In the genomic region with DNA sequence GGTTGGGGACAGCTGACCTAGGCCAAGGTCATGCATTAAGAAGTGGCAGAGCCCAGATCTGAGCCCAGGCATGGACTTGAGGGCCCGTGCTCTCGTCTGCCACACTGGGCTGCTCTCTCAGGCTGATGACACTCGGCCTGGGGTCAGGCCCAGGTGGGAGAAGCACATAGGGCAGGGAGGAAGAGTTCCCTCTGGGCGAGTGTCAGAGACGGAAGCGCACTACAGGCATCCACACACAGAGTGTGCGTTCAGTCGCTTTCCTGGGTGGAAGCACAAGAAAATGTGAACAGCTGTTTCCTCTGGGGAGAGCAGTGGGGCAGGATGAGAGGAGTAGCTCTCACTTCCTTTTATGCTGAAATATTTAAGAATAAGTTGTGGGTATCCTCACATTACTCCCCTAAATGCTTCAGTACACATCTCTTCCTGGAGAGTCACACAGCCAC, we compare ENCODE assay signal across 15 cellular contexts. TPM values are rescaled to one million over a fixed set of nuclear protein-coding genes. Genes with fewer than 3 reads are reported as not detected.
DNase-seq lines count a peak whose midpoint lies in the region; ATAC-seq and TF ChIP-seq lines count a peak whose summit lies in the region.
"Had no signal": no experiment of that assay in that cellular context is flagged by ENCODE, and none has a peak within 500 bp of the region (broad histone marks: within the 10 kb centered on the region; RNA-seq: fewer than 3 reads in every experiment).

No MANE protein-coding gene starts in this region.

- H3K9me3 ChIP-seq in BLaER1 (no peaks in the 10 kb centered on the region), neutrophil (no peaks in the 10 kb centered on the region), mammary epithelial cell (replicated peaks; ENCODE audit: insufficient read depth, low read length) (no peaks in the 10 kb centered on the region)

- in situ Hi-C loops in mammary epithelial cell (cut with MboI; ENCODE audit: low sequenced_read_pairs in 2 of 2): no loop called here

- H3K4me3 Mint-ChIP-seq in osteocyte (ENCODE audit: unreplicated experiment): no peak overlapping the region
- no peak overlapping the region for H3K4me3 Mint-ChIP-seq in effector memory CD8-positive, alpha-beta T cell
- H3K4me3 Mint-ChIP-seq: activated CD4-positive, alpha-beta T cell treated with anti-CD3 and anti-CD28 coated beads, Interleukin-2, amount 10 ng/mL, durations not matched to agents 7 days and 5 days; T-cell had no signal

- H3K9ac ChIP-seq in BLaER1 (no peak overlapping the region), mammary epithelial cell (ENCODE audit: insufficient read depth, low read length) (no peak overlapping the region)

- peaks cover 47% of the 10 kb centered on the region for H4K20me1 ChIP-seq in BLaER1
- no peaks in the 10 kb centered on the region for H4K20me1 ChIP-seq in mammary epithelial cell (ENCODE audit: insufficient read depth, low read length)

- H3K4me1 ChIP-seq in BLaER1 (peaks cover 66% of the 10 kb centered on the region), neutrophil (ENCODE audit: control insufficient read depth in 1 of 2, insufficient read depth in 1 of 2, low read depth in 1 of 2, low read length in 1 of 2) (peaks cover 48 to 49% of the 10 kb centered on the region in 2 experiments), mammary epithelial cell (ENCODE audit: insufficient read depth, low read length) (no peaks in the 10 kb centered on the region)

- TF ChIP-seq CTCF in NB4 (IDR thresholded peaks at IDR 0.05; ENCODE audit: low read depth, low read length) (no peak), neutrophil (IDR thresholded peaks at IDR 0.05) (no peak), osteocyte (IDR thresholded peaks at IDR 0.05) (no peak), GM20000 (IDR thresholded peaks at IDR 0.05; ENCODE audit: extremely low read depth, missing control alignments) (no peak), mammary epithelial cell (conservative IDR thresholded peaks at IDR 0.05 in 1 of 2, IDR thresholded peaks at IDR 0.05 in 1 of 2; ENCODE audit: extremely low read depth in 1 of 2, insufficient read depth in 1 of 2, low read depth in 1 of 2, low read length in 2 of 2) (no peak)

- H3K4me2 ChIP-seq in BLaER1 (peak overlapping the region; percentile 91), mammary epithelial cell (ENCODE audit: insufficient read depth, low read depth, low read length) (no peak overlapping the region)

- no peak overlapping the region for H3K27ac Mint-ChIP-seq in osteocyte (ENCODE audit: unreplicated experiment)
- no peak overlapping the region for H3K27ac Mint-ChIP-seq in effector memory CD8-positive, alpha-beta T cell
- H3K27ac Mint-ChIP-seq: activated CD4-positive, alpha-beta T cell treated with anti-CD3 and anti-CD28 coated beads, Interleukin-2, amount 10 ng/mL, durations not matched to agents 7 days and 5 days; activated T-helper 2 cell treated with anti-CD3 and anti-CD28 coated beads, Interferon-gamma antibody, Interleukin-2, Interleukin-4, amounts not matched to agents 10 μg/mL and 5 μg/mL and 100 μg/mL, durations not matched to agents 14 hours and 24 hours and 36 hours; T-cell had no signal

- peak overlapping the region; percentile 14; the same call in 1 of the 2 replicates for H3K27ac ChIP-seq in BLaER1
- H3K27ac ChIP-seq in neutrophil: peak overlapping the region; percentile 83
- no peak overlapping the region for H3K27ac ChIP-seq in mammary epithelial cell (ENCODE audit: insufficient read depth, low read depth, low read length)

- intact Hi-C loops in Right ventricle myocardium superior (cut with DNase I): no loop called here
- intact Hi-C loops in mammary epithelial cell (cut with micrococcal nuclease): no loop called here

- no TSS peak for BruUV-seq in mammary epithelial cell (replicated peaks; lab: Mats Ljungman, UMichigan)

- H3K27me3 ChIP-seq in BLaER1 (peaks cover 23% of the 10 kb centered on the region), neutrophil (no peaks in the 10 kb centered on the region), mammary epithelial cell (ENCODE audit: insufficient read depth, low read length) (no peaks in the 10 kb centered on the region)

- H3K9me3 Mint-ChIP-seq in osteocyte (ENCODE audit: unreplicated experiment): no peaks in the 10 kb centered on the region
- H3K9me3 Mint-ChIP-seq in effector memory CD8-positive, alpha-beta T cell: no peaks in the 10 kb centered on the region
- H3K9me3 Mint-ChIP-seq: activated CD4-positive, alpha-beta T cell treated with anti-CD3 and anti-CD28 coated beads, Interleukin-2, amount 10 ng/mL, durations not matched to agents 7 days and 5 days; activated T-helper 2 cell treated with anti-CD3 and anti-CD28 coated beads, Interferon-gamma antibody, Interleukin-2, Interleukin-4, amounts not matched to agents 10 μg/mL and 5 μg/mL and 100 μg/mL, durations not matched to agents 14 hours and 24 hours and 36 hours; T-cell had no signal

- 98% methylated on average over 8 of the region's 8 CpGs for WGBS in mammary epithelial cell (ENCODE audit: low coverage, missing lambda C conversion rate)

- H3K79me2 ChIP-seq in mammary epithelial cell (ENCODE audit: insufficient read depth, low read length): no peaks in the 10 kb centered on the region

- DNase-seq in NB4 (ENCODE audit: low read depth) (peak; percentile 51), Right ventricle myocardium superior (no peak), osteocyte (ENCODE audit: extremely low spot score, unreplicated experiment) (no peak), GM20000 (ENCODE audit: low spot score) (no peak), mammary epithelial cell (no peak)
- no peak for DNase-seq in effector memory CD8-positive, alpha-beta T cell
- DNase-seq: ACHN; activated CD4-positive, alpha-beta T cell treated with anti-CD3 and anti-CD28 coated beads, Interleukin-2, amount 10 ng/mL, durations not matched to agents 7 days and 5 days; DMS153; HCEC 1CT; NCI-H2029 had no signal

- TF ChIP-seq POLR2A in NB4 (IDR thresholded peaks at IDR 0.05; ENCODE audit: extremely low read depth, insufficient read length): no peak

- CTCF ChIA-PET in mammary epithelial cell (lab: Charles Lee; ENCODE audit: low non-redundant PET): no interaction called here

- no peak overlapping the region for H2AFZ ChIP-seq in mammary epithelial cell (ENCODE audit: low read depth, low read length)

- no peaks in the 10 kb centered on the region for H3K36me3 Mint-ChIP-seq in osteocyte (ENCODE audit: unreplicated experiment)
- H3K36me3 Mint-ChIP-seq in effector memory CD8-positive, alpha-beta T cell (ENCODE audit: insufficient read depth): no peaks in the 10 kb centered on the region
- H3K36me3 Mint-ChIP-seq: T-cell had no signal

- dilution Hi-C loops in mammary epithelial cell (cut with HindIII; ENCODE audit: low sequenced_read_pairs): no loop called here

- H3K36me3 ChIP-seq in BLaER1 (no peaks in the 10 kb centered on the region), neutrophil (no peaks in the 10 kb centered on the region), mammary epithelial cell (ENCODE audit: insufficient read depth, low read length) (no peaks in the 10 kb centered on the region)

- H3K4me1 Mint-ChIP-seq in osteocyte (ENCODE audit: unreplicated experiment): peaks cover 11% of the 10 kb centered on the region
- H3K4me1 Mint-ChIP-seq in effector memory CD8-positive, alpha-beta T cell (ENCODE audit: low read depth in 2 of 2): peaks cover 12 to 13% of the 10 kb centered on the region in 2 donors

- H3K27me3 Mint-ChIP-seq in osteocyte (ENCODE audit: unreplicated experiment): no peaks in the 10 kb centered on the region
- H3K27me3 Mint-ChIP-seq in effector memory CD8-positive, alpha-beta T cell: no peaks in the 10 kb centered on the region

- peak; percentile 44 for ATAC-seq in Right ventricle myocardium superior (ENCODE audit: poor library complexity)
- ATAC-seq in effector memory CD8-positive, alpha-beta T cell (replicated peaks): no peak
- ATAC-seq: T-cell had no signal

- H3K4me3 ChIP-seq in BLaER1: no peak overlapping the region
- no peak overlapping the region for H3K4me3 ChIP-seq in NB4 (ENCODE audit: low read depth, low read length)
- peak overlapping the region in 1 of 2 experiments; percentile 51 for H3K4me3 ChIP-seq in neutrophil (ENCODE audit: low read depth in 1 of 2, low read length in 1 of 2)
- H3K4me3 ChIP-seq in mammary epithelial cell (replicated peaks in 1 of 3; ENCODE audit: insufficient read depth in 1 of 3, low read depth in 2 of 3, low read length in 3 of 3): no peak overlapping the region

RNA-seq across cellular contexts. Expression of gene B9D1, which starts 59.7 kb away (rescaled TPM):
- total RNA-seq in Right ventricle myocardium superior: 6.8 TPM
- total RNA-seq in osteocyte: 15.8 and 16.5 TPM in 2 replicates
- total RNA-seq in mammary epithelial cell: 10 to 100 TPM; 21.2 to 23.2 TPM
- 39.0 TPM for polyA plus RNA-seq in mammary epithelial cell
- polyA minus RNA-seq in mammary epithelial cell: 25.0 TPM
